ENCODE assay signal across 1 cellular context in the genomic region with DNA sequence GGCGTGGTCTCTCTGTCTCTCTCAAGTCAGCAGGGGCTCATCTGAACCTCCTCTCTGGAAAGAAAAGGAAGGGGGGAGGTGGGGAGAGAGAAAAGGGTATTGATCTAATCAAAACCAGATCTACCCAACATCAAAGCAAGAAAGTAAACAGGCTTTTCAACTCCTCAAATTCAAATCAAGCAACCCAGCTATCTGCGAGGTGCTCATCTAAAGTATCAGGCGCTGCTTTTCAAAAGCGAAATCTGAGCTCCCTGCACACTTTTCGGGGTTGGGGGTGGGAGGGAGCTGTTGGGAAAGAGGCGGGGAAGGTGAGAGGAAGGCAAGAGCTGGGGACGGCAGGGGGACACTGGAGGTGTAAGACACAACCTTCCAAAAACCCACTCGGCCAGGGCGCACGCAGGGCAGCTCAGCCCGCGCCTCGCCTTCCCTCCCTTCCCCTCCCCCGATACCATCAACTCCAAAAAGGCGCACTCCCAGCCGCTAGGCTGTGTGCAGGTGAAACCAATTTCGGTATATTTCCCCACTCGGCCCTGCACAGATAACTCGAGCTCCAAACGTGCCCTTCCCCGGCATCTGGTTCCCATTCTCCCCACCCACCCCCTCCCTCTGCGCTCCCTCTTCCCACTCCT.
TF ChIP-seq lines count a peak whose summit lies in the region.

No MANE protein-coding gene starts in this region.

TF ChIP-seq in H1, 55 proteins besides CTCF, POLR2A, EP300 and RAD21:
- TF ChIP-seq POU5F1 (IDR thresholded peaks at IDR 0.05; ENCODE audit: low read depth, low read length) (no peak), SIN3A (conservative IDR thresholded peaks at IDR 0.05 in 1 of 2, IDR thresholded peaks at IDR 0.05 in 1 of 2; ENCODE audit: low read depth in 1 of 2, low read length in 2 of 2) (0 out of 4 replicates have a peak, but pooled peaks of 1 of the 2 experiments have one; percentile 22), RNF2 (IDR thresholded peaks at IDR 0.05; ENCODE audit: borderline replicate concordance, low read depth, low read length, missing control alignments, poor library complexity, severe bottlenecking) (no peak), EZH2 (IDR thresholded peaks at IDR 0.05; ENCODE audit: low read depth, low read length, severe bottlenecking) (peak; percentile 29)
- TF ChIP-seq, protein P1, sequence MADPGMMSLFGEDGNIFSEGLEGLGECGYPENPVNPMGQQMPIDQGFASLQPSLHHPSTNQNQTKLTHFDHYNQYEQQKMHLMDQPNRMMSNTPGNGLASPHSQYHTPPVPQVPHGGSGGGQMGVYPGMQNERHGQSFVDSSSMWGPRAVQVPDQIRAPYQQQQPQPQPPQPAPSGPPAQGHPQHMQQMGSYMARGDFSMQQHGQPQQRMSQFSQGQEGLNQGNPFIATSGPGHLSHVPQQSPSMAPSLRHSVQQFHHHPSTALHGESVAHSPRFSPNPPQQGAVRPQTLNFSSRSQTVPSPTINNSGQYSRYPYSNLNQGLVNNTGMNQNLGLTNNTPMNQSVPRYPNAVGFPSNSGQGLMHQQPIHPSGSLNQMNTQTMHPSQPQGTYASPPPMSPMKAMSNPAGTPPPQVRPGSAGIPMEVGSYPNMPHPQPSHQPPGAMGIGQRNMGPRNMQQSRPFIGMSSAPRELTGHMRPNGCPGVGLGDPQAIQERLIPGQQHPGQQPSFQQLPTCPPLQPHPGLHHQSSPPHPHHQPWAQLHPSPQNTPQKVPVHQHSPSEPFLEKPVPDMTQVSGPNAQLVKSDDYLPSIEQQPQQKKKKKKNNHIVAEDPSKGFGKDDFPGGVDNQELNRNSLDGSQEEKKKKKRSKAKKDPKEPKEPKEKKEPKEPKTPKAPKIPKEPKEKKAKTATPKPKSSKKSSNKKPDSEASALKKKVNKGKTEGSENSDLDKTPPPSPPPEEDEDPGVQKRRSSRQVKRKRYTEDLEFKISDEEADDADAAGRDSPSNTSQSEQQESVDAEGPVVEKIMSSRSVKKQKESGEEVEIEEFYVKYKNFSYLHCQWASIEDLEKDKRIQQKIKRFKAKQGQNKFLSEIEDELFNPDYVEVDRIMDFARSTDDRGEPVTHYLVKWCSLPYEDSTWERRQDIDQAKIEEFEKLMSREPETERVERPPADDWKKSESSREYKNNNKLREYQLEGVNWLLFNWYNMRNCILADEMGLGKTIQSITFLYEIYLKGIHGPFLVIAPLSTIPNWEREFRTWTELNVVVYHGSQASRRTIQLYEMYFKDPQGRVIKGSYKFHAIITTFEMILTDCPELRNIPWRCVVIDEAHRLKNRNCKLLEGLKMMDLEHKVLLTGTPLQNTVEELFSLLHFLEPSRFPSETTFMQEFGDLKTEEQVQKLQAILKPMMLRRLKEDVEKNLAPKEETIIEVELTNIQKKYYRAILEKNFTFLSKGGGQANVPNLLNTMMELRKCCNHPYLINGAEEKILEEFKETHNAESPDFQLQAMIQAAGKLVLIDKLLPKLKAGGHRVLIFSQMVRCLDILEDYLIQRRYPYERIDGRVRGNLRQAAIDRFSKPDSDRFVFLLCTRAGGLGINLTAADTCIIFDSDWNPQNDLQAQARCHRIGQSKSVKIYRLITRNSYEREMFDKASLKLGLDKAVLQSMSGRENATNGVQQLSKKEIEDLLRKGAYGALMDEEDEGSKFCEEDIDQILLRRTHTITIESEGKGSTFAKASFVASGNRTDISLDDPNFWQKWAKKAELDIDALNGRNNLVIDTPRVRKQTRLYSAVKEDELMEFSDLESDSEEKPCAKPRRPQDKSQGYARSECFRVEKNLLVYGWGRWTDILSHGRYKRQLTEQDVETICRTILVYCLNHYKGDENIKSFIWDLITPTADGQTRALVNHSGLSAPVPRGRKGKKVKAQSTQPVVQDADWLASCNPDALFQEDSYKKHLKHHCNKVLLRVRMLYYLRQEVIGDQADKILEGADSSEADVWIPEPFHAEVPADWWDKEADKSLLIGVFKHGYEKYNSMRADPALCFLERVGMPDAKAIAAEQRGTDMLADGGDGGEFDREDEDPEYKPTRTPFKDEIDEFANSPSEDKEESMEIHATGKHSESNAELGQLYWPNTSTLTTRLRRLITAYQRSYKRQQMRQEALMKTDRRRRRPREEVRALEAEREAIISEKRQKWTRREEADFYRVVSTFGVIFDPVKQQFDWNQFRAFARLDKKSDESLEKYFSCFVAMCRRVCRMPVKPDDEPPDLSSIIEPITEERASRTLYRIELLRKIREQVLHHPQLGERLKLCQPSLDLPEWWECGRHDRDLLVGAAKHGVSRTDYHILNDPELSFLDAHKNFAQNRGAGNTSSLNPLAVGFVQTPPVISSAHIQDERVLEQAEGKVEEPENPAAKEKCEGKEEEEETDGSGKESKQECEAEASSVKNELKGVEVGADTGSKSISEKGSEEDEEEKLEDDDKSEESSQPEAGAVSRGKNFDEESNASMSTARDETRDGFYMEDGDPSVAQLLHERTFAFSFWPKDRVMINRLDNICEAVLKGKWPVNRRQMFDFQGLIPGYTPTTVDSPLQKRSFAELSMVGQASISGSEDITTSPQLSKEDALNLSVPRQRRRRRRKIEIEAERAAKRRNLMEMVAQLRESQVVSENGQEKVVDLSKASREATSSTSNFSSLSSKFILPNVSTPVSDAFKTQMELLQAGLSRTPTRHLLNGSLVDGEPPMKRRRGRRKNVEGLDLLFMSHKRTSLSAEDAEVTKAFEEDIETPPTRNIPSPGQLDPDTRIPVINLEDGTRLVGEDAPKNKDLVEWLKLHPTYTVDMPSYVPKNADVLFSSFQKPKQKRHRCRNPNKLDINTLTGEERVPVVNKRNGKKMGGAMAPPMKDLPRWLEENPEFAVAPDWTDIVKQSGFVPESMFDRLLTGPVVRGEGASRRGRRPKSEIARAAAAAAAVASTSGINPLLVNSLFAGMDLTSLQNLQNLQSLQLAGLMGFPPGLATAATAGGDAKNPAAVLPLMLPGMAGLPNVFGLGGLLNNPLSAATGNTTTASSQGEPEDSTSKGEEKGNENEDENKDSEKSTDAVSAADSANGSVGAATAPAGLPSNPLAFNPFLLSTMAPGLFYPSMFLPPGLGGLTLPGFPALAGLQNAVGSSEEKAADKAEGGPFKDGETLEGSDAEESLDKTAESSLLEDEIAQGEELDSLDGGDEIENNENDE (IDR thresholded peaks at IDR 0.05; ENCODE audit: insufficient replicate concordance, low read length): no peak
